1 cellular context compared by ENCODE assay signal in genomic region chr20:54103762-54104600, GRCh38.
A peak's percentile ranks its signal among the peaks of the same experiment; 100 is the strongest.
TF ChIP-seq lines count a peak whose summit lies in the region.

No MANE protein-coding gene starts in this region.

TF ChIP-seq in HepG2, 621 proteins besides CTCF, POLR2A, EP300 and RAD21 (continued from another document and continues in another):
- TF ChIP-seq, protein P1, sequence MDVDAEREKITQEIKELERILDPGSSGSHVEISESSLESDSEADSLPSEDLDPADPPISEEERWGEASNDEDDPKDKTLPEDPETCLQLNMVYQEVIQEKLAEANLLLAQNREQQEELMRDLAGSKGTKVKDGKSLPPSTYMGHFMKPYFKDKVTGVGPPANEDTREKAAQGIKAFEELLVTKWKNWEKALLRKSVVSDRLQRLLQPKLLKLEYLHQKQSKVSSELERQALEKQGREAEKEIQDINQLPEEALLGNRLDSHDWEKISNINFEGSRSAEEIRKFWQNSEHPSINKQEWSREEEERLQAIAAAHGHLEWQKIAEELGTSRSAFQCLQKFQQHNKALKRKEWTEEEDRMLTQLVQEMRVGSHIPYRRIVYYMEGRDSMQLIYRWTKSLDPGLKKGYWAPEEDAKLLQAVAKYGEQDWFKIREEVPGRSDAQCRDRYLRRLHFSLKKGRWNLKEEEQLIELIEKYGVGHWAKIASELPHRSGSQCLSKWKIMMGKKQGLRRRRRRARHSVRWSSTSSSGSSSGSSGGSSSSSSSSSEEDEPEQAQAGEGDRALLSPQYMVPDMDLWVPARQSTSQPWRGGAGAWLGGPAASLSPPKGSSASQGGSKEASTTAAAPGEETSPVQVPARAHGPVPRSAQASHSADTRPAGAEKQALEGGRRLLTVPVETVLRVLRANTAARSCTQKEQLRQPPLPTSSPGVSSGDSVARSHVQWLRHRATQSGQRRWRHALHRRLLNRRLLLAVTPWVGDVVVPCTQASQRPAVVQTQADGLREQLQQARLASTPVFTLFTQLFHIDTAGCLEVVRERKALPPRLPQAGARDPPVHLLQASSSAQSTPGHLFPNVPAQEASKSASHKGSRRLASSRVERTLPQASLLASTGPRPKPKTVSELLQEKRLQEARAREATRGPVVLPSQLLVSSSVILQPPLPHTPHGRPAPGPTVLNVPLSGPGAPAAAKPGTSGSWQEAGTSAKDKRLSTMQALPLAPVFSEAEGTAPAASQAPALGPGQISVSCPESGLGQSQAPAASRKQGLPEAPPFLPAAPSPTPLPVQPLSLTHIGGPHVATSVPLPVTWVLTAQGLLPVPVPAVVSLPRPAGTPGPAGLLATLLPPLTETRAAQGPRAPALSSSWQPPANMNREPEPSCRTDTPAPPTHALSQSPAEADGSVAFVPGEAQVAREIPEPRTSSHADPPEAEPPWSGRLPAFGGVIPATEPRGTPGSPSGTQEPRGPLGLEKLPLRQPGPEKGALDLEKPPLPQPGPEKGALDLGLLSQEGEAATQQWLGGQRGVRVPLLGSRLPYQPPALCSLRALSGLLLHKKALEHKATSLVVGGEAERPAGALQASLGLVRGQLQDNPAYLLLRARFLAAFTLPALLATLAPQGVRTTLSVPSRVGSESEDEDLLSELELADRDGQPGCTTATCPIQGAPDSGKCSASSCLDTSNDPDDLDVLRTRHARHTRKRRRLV (CRISPR knock-in tag; IDR thresholded peaks at IDR 0.05) = peak; percentile 52; the same call in 1 of the 2 replicates
- TF ChIP-seq ZNF274 (CRISPR knock-in tag; IDR thresholded peaks at IDR 0.05) = peak; percentile 50; the same call in 1 of the 2 replicates
- peak; percentile 89 for TF ChIP-seq SALL2 (CRISPR knock-in tag; IDR thresholded peaks at IDR 0.05)
- peak; percentile 70; the same call in 1 of the 2 replicates for TF ChIP-seq NR0B2 (CRISPR knock-in tag; IDR thresholded peaks at IDR 0.05)
- peak; percentile 92 for TF ChIP-seq CBX1 (IDR thresholded peaks at IDR 0.05; ENCODE audit: low read depth)
- TF ChIP-seq NR2F1 (CRISPR knock-in tag; IDR thresholded peaks at IDR 0.05) = peak; percentile 100
- TF ChIP-seq, protein P2, sequence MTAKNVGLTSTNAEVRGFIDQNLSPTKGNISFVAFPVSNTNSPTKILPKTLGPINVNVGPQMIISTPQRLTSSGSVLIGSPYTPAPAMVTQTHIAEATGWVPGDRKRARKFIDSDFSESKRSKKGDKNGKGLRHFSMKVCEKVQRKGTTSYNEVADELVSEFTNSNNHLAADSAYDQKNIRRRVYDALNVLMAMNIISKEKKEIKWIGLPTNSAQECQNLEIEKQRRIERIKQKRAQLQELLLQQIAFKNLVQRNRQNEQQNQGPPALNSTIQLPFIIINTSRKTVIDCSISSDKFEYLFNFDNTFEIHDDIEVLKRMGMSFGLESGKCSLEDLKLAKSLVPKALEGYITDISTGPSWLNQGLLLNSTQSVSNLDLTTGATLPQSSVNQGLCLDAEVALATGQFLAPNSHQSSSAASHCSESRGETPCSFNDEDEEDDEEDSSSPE (CRISPR knock-in tag; IDR thresholded peaks at IDR 0.05) = peak; percentile 69
- TF ChIP-seq ZNF567 (CRISPR knock-in tag; IDR thresholded peaks at IDR 0.05; ENCODE audit: borderline replicate concordance) = peak; percentile 91; the same call in 1 of the 2 replicates
- no peak for TF ChIP-seq NFRKB (IDR thresholded peaks at IDR 0.05)
- TF ChIP-seq, protein P3, sequence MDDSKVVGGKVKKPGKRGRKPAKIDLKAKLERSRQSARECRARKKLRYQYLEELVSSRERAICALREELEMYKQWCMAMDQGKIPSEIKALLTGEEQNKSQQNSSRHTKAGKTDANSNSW (CRISPR knock-in tag; IDR thresholded peaks at IDR 0.05; ENCODE audit: borderline replicate concordance) = no peak
- peak; percentile 47; the same call in 1 of the 2 replicates for TF ChIP-seq ZNF329 (CRISPR knock-in tag; IDR thresholded peaks at IDR 0.05; ENCODE audit: low read depth)
- TF ChIP-seq NR2F6 (IDR thresholded peaks at IDR 0.05) = peak; percentile 99
- peak; percentile 100 for TF ChIP-seq NR2F6 (CRISPR knock-in tag; IDR thresholded peaks at IDR 0.05)
- peak; percentile 81 for TF ChIP-seq ZSCAN21 (CRISPR knock-in tag; IDR thresholded peaks at IDR 0.05; ENCODE audit: borderline replicate concordance)
- peak; percentile 43; the same call in 1 of the 2 replicates for TF ChIP-seq CCDC6 (CRISPR knock-in tag; IDR thresholded peaks at IDR 0.05)
- peak; percentile 99 for TF ChIP-seq IRF2 (CRISPR knock-in tag; IDR thresholded peaks at IDR 0.05)
- TF ChIP-seq KLF16 (CRISPR knock-in tag; IDR thresholded peaks at IDR 0.05) = peak in 1 of 2 experiments; percentile 95; a peak in 2 of 4 replicates
- peak; percentile 99; the same call in 1 of the 2 replicates for TF ChIP-seq CBX5 (CRISPR knock-in tag; IDR thresholded peaks at IDR 0.05; ENCODE audit: borderline replicate concordance)
- TF ChIP-seq SOX13 (IDR thresholded peaks at IDR 0.05) = peak; percentile 76
- peak; percentile 71 to 98; a peak in 2 of 4 replicates for TF ChIP-seq SOX13 (CRISPR knock-in tag; conservative IDR thresholded peaks at IDR 0.05 in 1 of 2, IDR thresholded peaks at IDR 0.05 in 1 of 2)
- TF ChIP-seq SOX6 (IDR thresholded peaks at IDR 0.05) = no peak
- TF ChIP-seq SOX6 (CRISPR knock-in tag; IDR thresholded peaks at IDR 0.05) = peak; percentile 95
- TF ChIP-seq, protein P4, sequence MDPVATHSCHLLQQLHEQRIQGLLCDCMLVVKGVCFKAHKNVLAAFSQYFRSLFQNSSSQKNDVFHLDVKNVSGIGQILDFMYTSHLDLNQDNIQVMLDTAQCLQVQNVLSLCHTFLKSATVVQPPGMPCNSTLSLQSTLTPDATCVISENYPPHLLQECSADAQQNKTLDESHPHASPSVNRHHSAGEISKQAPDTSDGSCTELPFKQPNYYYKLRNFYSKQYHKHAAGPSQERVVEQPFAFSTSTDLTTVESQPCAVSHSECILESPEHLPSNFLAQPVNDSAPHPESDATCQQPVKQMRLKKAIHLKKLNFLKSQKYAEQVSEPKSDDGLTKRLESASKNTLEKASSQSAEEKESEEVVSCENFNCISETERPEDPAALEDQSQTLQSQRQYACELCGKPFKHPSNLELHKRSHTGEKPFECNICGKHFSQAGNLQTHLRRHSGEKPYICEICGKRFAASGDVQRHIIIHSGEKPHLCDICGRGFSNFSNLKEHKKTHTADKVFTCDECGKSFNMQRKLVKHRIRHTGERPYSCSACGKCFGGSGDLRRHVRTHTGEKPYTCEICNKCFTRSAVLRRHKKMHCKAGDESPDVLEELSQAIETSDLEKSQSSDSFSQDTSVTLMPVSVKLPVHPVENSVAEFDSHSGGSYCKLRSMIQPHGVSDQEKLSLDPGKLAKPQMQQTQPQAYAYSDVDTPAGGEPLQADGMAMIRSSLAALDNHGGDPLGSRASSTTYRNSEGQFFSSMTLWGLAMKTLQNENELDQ (CRISPR knock-in tag; IDR thresholded peaks at IDR 0.05; ENCODE audit: borderline replicate concordance) = no peak
- TF ChIP-seq RFXAP (CRISPR knock-in tag; IDR thresholded peaks at IDR 0.05; ENCODE audit: borderline replicate concordance) = peak; percentile 97
- TF ChIP-seq SP2 (CRISPR knock-in tag; IDR thresholded peaks at IDR 0.05) = no peak
- peak; percentile 92 for TF ChIP-seq ZNF724P (CRISPR knock-in tag; IDR thresholded peaks at IDR 0.05; ENCODE audit: borderline replicate concordance)
- peak; percentile 32; the same call in 1 of the 2 replicates for TF ChIP-seq RBFOX2 (IDR thresholded peaks at IDR 0.05; ENCODE audit: low read depth, low read length)
- TF ChIP-seq ZMYM4 (CRISPR knock-in tag; IDR thresholded peaks at IDR 0.05) = peak; percentile 96
- TF ChIP-seq, protein P5, sequence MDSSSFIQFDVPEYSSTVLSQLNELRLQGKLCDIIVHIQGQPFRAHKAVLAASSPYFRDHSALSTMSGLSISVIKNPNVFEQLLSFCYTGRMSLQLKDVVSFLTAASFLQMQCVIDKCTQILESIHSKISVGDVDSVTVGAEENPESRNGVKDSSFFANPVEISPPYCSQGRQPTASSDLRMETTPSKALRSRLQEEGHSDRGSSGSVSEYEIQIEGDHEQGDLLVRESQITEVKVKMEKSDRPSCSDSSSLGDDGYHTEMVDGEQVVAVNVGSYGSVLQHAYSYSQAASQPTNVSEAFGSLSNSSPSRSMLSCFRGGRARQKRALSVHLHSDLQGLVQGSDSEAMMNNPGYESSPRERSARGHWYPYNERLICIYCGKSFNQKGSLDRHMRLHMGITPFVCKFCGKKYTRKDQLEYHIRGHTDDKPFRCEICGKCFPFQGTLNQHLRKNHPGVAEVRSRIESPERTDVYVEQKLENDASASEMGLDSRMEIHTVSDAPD (CRISPR knock-in tag; IDR thresholded peaks at IDR 0.05) = peak; percentile 97
- TF ChIP-seq KLF6 (CRISPR knock-in tag; IDR thresholded peaks at IDR 0.05) = peak; percentile 57; the same call in 1 of the 2 replicates
- 0 out of 2 replicates have a peak, but pooled peaks have one; percentile 68 for TF ChIP-seq SRY (CRISPR knock-in tag; IDR thresholded peaks at IDR 0.05)
- TF ChIP-seq BRCA1 (CRISPR knock-in tag; IDR thresholded peaks at IDR 0.05) = 0 out of 2 replicates have a peak, but pooled peaks have one; percentile 88
- TF ChIP-seq CREM (IDR thresholded peaks at IDR 0.05) = peak; percentile 93
- no peak for TF ChIP-seq CREM (CRISPR knock-in tag; IDR thresholded peaks at IDR 0.05)
- TF ChIP-seq FOXC1 (CRISPR knock-in tag; IDR thresholded peaks at IDR 0.05; ENCODE audit: borderline replicate concordance) = peak; percentile 63; the same call in 1 of the 2 replicates
- peak; percentile 45; the same call in 1 of the 2 replicates for TF ChIP-seq ZNF576 (CRISPR knock-in tag; IDR thresholded peaks at IDR 0.05)
- peak; percentile 95 for TF ChIP-seq RERE (CRISPR knock-in tag; IDR thresholded peaks at IDR 0.05; ENCODE audit: low read depth)
- TF ChIP-seq HIVEP1 (CRISPR knock-in tag; IDR thresholded peaks at IDR 0.05) = peak; percentile 96
- TF ChIP-seq POLR2AphosphoS2 (IDR thresholded peaks at IDR 0.05; ENCODE audit: low read depth, low read length) = no peak
- TF ChIP-seq ZNF720 (CRISPR knock-in tag; IDR thresholded peaks at IDR 0.05) = no peak
- peak; percentile 37; the same call in 1 of the 2 replicates for TF ChIP-seq TAF1 (CRISPR knock-in tag; IDR thresholded peaks at IDR 0.05)
- peak; percentile 80 for TF ChIP-seq MAFF (IDR thresholded peaks at IDR 0.05; ENCODE audit: low read depth, low read length)
- peak; percentile 60; the same call in 1 of the 2 replicates for TF ChIP-seq KMT2B (CRISPR knock-in tag; IDR thresholded peaks at IDR 0.05)
- TF ChIP-seq MIXL1 (CRISPR knock-in tag; IDR thresholded peaks at IDR 0.05) = peak; percentile 99
- peak; percentile 39; the same call in 1 of the 2 replicates for TF ChIP-seq POLR2G (IDR thresholded peaks at IDR 0.05; ENCODE audit: low read depth, low read length)
- TF ChIP-seq IRF9 (CRISPR knock-in tag; IDR thresholded peaks at IDR 0.05; ENCODE audit: borderline replicate concordance) = peak; percentile 89
